In genomic region chr3:30737746-30738499, GRCh38 we compare ENCODE assay signal across 22 cellular contexts.
DNase-seq lines count a peak whose midpoint lies in the region; ATAC-seq, FAIRE-seq and TF ChIP-seq lines count a peak whose summit lies in the region.
"Had no signal": no experiment of that assay in that cellular context is flagged by ENCODE, and none has a peak within 500 bp of the region (broad histone marks: within the 10 kb centered on the region; RNA-seq: fewer than 3 reads in every experiment).

No MANE protein-coding gene starts in this region.

- no peaks in the 10 kb centered on the region for H3K4me1 ChIP-seq in keratinocyte (ENCODE audit: control insufficient read depth, extremely low read depth, insufficient read depth, low read length)

- H3K27ac ChIP-seq in VCaP (peak overlapping the region; percentile 25), keratinocyte (ENCODE audit: control insufficient read depth, insufficient read depth, low read length) (no peak overlapping the region)
- H3K27ac ChIP-seq: C4-2B, RWPE1 had no signal

- no peak overlapping the region for H2AFZ ChIP-seq in keratinocyte (ENCODE audit: control insufficient read depth, low read length)

- DNase-seq in activated naive CD4-positive, alpha-beta T cell treated with anti-CD3 and anti-CD28 coated beads, Interleukin-2, amount 50 U/mL, for 72 hours (ENCODE audit: low spot score in 2 of 2) = no peak
- DNase-seq in activated naive CD4-positive, alpha-beta T cell treated with anti-CD3 and anti-CD28 coated beads, Interleukin-2, amount 10 ng/mL, durations not matched to agents 7 days and 5 days = no peak
- DNase-seq in keratinocyte (ENCODE audit: low read depth, low spot score) (no peak), GM13976 (ENCODE audit: low spot score) (no peak)
- DNase-seq in stimulated activated effector memory CD8-positive, alpha-beta T cell treated with anti-CD3 and anti-CD28 coated beads, Interleukin-12 subunit alpha, Interleukin-12 subunit beta, amount 100 ng/mL, for 72 hours (ENCODE audit: low spot score in 2 of 2) = no peak
- DNase-seq in naive thymus-derived CD8-positive, alpha-beta T cell = no peak
- DNase-seq: AML-193, KBM-7, NCI-H1105 treated with DMSO at 0.1 percent for 48 hours, NCI-H1694 treated with DMSO at 0.1 percent for 48 hours, NCI-H2107, NCI-H226, NCI-H524, NCI-H82 had no signal

- TF ChIP-seq CTCF in VCaP (conservative IDR thresholded peaks at IDR 0.05) = no peak
- no peak for TF ChIP-seq CTCF in keratinocyte (optimal IDR thresholded peaks at IDR 0.05 in 1 of 3, IDR thresholded peaks at IDR 0.05 in 1 of 3, conservative IDR thresholded peaks at IDR 0.05 in 1 of 3; ENCODE audit: extremely low read depth in 1 of 3, insufficient read depth in 2 of 3, low read length in 3 of 3)
- TF ChIP-seq CTCF in GM13976 (IDR thresholded peaks at IDR 0.05; ENCODE audit: borderline replicate concordance, control extremely low read depth, extremely low read depth, insufficient read depth, missing control alignments) = no peak

- peak overlapping the region; percentile 59 to 62 for H3K27ac Mint-ChIP-seq in activated naive CD4-positive, alpha-beta T cell treated with anti-CD3 and anti-CD28 coated beads, Interleukin-2, amount 50 U/mL, for 72 hours
- no peak overlapping the region for H3K27ac Mint-ChIP-seq in activated naive CD4-positive, alpha-beta T cell treated with anti-CD3 and anti-CD28 coated beads, Interleukin-2, amount 10 ng/mL, durations not matched to agents 7 days and 5 days
- H3K27ac Mint-ChIP-seq in stimulated activated effector memory CD8-positive, alpha-beta T cell treated with anti-CD3 and anti-CD28 coated beads, Interleukin-12 subunit alpha, Interleukin-12 subunit beta, amount 100 ng/mL, for 72 hours = no peak overlapping the region
- peak overlapping the region in 3 of 10 donors; percentile 12 to 25 (median 22) for H3K27ac Mint-ChIP-seq in naive thymus-derived CD8-positive, alpha-beta T cell

- POLR2A ChIA-PET in naive thymus-derived CD8-positive, alpha-beta T cell (lab: Charles Lee) = interaction anchor here (1.2 kb wide), 1 partner anchor 16 kb away, joined by 3 read pairs; no protein-coding TSS in a partner anchor

- H3K27me3 ChIP-seq in keratinocyte (ENCODE audit: control insufficient read depth, extremely low read depth, insufficient read depth, low read length) = no peaks in the 10 kb centered on the region

- in situ Hi-C loops in GM13976 (cut with MboI; ENCODE audit: low sequenced_read_pairs, unreplicated experiment) = no loop called here

- no peak overlapping the region for H3K4me3 Mint-ChIP-seq in activated naive CD4-positive, alpha-beta T cell treated with anti-CD3 and anti-CD28 coated beads, Interleukin-2, amount 10 ng/mL, durations not matched to agents 7 days and 5 days
- H3K4me3 Mint-ChIP-seq in stimulated activated effector memory CD8-positive, alpha-beta T cell treated with anti-CD3 and anti-CD28 coated beads, Interleukin-12 subunit alpha, Interleukin-12 subunit beta, amount 100 ng/mL, for 72 hours = no peak overlapping the region
- H3K4me3 Mint-ChIP-seq in naive thymus-derived CD8-positive, alpha-beta T cell = peak overlapping the region in 2 of 10 donors; percentile 7 to 42

- no peaks in the 10 kb centered on the region for H3K79me2 ChIP-seq in keratinocyte (ENCODE audit: control insufficient read depth, insufficient read depth, low read length)

- H3K4me1 Mint-ChIP-seq in activated naive CD4-positive, alpha-beta T cell treated with anti-CD3 and anti-CD28 coated beads, Interleukin-2, amount 10 ng/mL, durations not matched to agents 7 days and 5 days = peaks cover 11% of the 10 kb centered on the region
- H3K4me1 Mint-ChIP-seq in stimulated activated effector memory CD8-positive, alpha-beta T cell treated with anti-CD3 and anti-CD28 coated beads, Interleukin-12 subunit alpha, Interleukin-12 subunit beta, amount 100 ng/mL, for 72 hours = peaks cover 17% of the 10 kb centered on the region
- H3K4me1 Mint-ChIP-seq in naive thymus-derived CD8-positive, alpha-beta T cell = peaks cover 16 to 43% (median 31%) of the 10 kb centered on the region in 4 donors

- H3K27me3 Mint-ChIP-seq in activated naive CD4-positive, alpha-beta T cell treated with anti-CD3 and anti-CD28 coated beads, Interleukin-2, amount 10 ng/mL, durations not matched to agents 7 days and 5 days = no peaks in the 10 kb centered on the region
- no peaks in the 10 kb centered on the region for H3K27me3 Mint-ChIP-seq in naive thymus-derived CD8-positive, alpha-beta T cell

- dilution Hi-C loops in keratinocyte (cut with MboI; ENCODE audit: extremely low pct_ligation_motif_present, low sequenced_read_pairs) = no loop called here

- no peak overlapping the region for H3K9ac ChIP-seq in keratinocyte (ENCODE audit: control insufficient read depth, extremely low read depth, insufficient read depth, low read length)

- no peak overlapping the region for H3K4me3 ChIP-seq in keratinocyte (ENCODE audit: control insufficient read depth in 2 of 3, extremely low read depth in 1 of 3, insufficient read depth in 2 of 3, low read depth in 1 of 3, low read length in 3 of 3)

- peaks cover 0 to 8% of the 10 kb centered on the region in 2 donors for H3K36me3 Mint-ChIP-seq in activated naive CD4-positive, alpha-beta T cell treated with anti-CD3 and anti-CD28 coated beads, Interleukin-2, amount 50 U/mL, for 72 hours
- no peaks in the 10 kb centered on the region for H3K36me3 Mint-ChIP-seq in activated naive CD4-positive, alpha-beta T cell treated with anti-CD3 and anti-CD28 coated beads, Interleukin-2, amount 10 ng/mL, durations not matched to agents 7 days and 5 days
- no peaks in the 10 kb centered on the region for H3K36me3 Mint-ChIP-seq in stimulated activated effector memory CD8-positive, alpha-beta T cell treated with anti-CD3 and anti-CD28 coated beads, Interleukin-12 subunit alpha, Interleukin-12 subunit beta, amount 100 ng/mL, for 72 hours
- no peaks in the 10 kb centered on the region for H3K36me3 Mint-ChIP-seq in naive thymus-derived CD8-positive, alpha-beta T cell

- H3K9me3 Mint-ChIP-seq in activated naive CD4-positive, alpha-beta T cell treated with anti-CD3 and anti-CD28 coated beads, Interleukin-2, amount 50 U/mL, for 72 hours = peaks cover 0 to 8% of the 10 kb centered on the region in 2 donors
- H3K9me3 Mint-ChIP-seq in activated naive CD4-positive, alpha-beta T cell treated with anti-CD3 and anti-CD28 coated beads, Interleukin-2, amount 10 ng/mL, durations not matched to agents 7 days and 5 days = no peaks in the 10 kb centered on the region
- no peaks in the 10 kb centered on the region for H3K9me3 Mint-ChIP-seq in stimulated activated effector memory CD8-positive, alpha-beta T cell treated with anti-CD3 and anti-CD28 coated beads, Interleukin-12 subunit alpha, Interleukin-12 subunit beta, amount 100 ng/mL, for 72 hours
- H3K9me3 Mint-ChIP-seq in naive thymus-derived CD8-positive, alpha-beta T cell = no peaks in the 10 kb centered on the region

- no peaks in the 10 kb centered on the region for H3K9me1 ChIP-seq in keratinocyte (ENCODE audit: control insufficient read depth, extremely low read depth, insufficient read depth, low read length)

- H3K9me3 ChIP-seq in keratinocyte (ENCODE audit: control insufficient read depth, low read depth, low read length) = no peaks in the 10 kb centered on the region

- ATAC-seq in activated naive CD4-positive, alpha-beta T cell treated with anti-CD3 and anti-CD28 coated beads, Interleukin-2, amount 50 U/mL, for 72 hours = peak in 1 of 2 donors; percentile 83
- ATAC-seq in stimulated activated effector memory CD8-positive, alpha-beta T cell treated with anti-CD3 and anti-CD28 coated beads, Interleukin-12 subunit alpha, Interleukin-12 subunit beta, amount 100 ng/mL, for 72 hours = peak; percentile 80
- ATAC-seq in naive thymus-derived CD8-positive, alpha-beta T cell = no peak
- ATAC-seq: HepG2 had no signal

- FAIRE-seq in keratinocyte (lab: Jason Lieb, UNC) = peak; percentile 5
- FAIRE-seq: D721Med, GM12891, GM18507, H54, HepG2 had no signal

- CTCF ChIA-PET in activated naive CD4-positive, alpha-beta T cell treated with anti-CD3 and anti-CD28 coated beads, Interleukin-2, amount 10 ng/mL, durations not matched to agents 7 days and 5 days (lab: Charles Lee) = interaction anchor here (1.3 kb wide), 1 partner anchor 695 kb away, joined by 4 read pairs; no protein-coding TSS in a partner anchor

- H3K4me2 ChIP-seq in keratinocyte (ENCODE audit: control insufficient read depth, extremely low read depth, insufficient read depth, low read depth, low read length) = no peak overlapping the region

- no peaks in the 10 kb centered on the region for H3K36me3 ChIP-seq in keratinocyte (ENCODE audit: control insufficient read depth in 2 of 2, extremely low read depth in 1 of 2, insufficient read depth in 2 of 2, low read length in 2 of 2)

- no peaks in the 10 kb centered on the region for H4K20me1 ChIP-seq in keratinocyte (ENCODE audit: control insufficient read depth, extremely low read depth, insufficient read depth, low read length)

Comparison
In these comparisons a context has a peak if more than half of its experiments do, and no peak if none do; other contexts are left out.
1. H3K27ac Mint-ChIP-seq: peak in activated naive CD4-positive, alpha-beta T cell treated with anti-CD3 and anti-CD28 coated beads, Interleukin-2, amount 50 U/mL, for 72 hours (2 of 2); none in activated naive CD4-positive, alpha-beta T cell treated with anti-CD3 and anti-CD28 coated beads, Interleukin-2, amount 10 ng/mL, durations not matched to agents 7 days and 5 days (single experiment) and stimulated activated effector memory CD8-positive, alpha-beta T cell treated with anti-CD3 and anti-CD28 coated beads, Interleukin-12 subunit alpha, Interleukin-12 subunit beta, amount 100 ng/mL, for 72 hours (single experiment).